24 cellular contexts compared by ENCODE assay signal in the genomic region with DNA sequence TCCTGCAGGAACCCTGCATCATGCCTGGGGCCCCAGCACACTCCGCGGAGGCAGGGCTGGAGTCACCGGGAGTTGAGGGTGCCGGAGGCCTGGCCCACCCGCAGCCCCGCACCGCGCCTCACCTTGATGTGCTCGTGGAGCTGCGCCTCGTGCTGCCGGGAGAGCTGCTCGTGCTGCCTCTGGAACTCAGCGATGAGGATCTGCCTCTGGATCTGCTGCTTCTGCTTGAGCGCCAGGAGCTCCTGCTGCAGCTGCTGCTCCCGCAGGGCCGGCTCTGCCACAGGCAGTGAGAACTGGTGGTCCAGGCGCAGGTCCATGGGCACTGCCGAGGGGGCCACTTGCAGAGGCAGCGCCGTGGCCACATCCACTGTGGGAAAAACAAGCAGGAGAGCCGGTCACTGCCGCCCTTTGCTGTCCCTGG.
A peak's percentile ranks its signal among the peaks of the same experiment; 100 is the strongest.
DNase-seq lines count a peak whose midpoint lies in the region; ATAC-seq and TF ChIP-seq lines count a peak whose summit lies in the region.
"Had no signal": no experiment of that assay in that cellular context is flagged by ENCODE, and none has a peak within 500 bp of the region (broad histone marks: within the 10 kb centered on the region; RNA-seq: fewer than 3 reads in every experiment).

No MANE protein-coding gene starts in this region.

- POLR2A ChIA-PET in T-cell (lab: Charles Lee): no interaction called here

- H3K4me3 ChIP-seq in right atrium auricular region (no peak overlapping the region), aorta (ENCODE audit: low read length in 2 of 2) (no peak overlapping the region)
- H3K4me3 ChIP-seq: body of pancreas, neural progenitor cell, prostate gland had no signal

- peaks cover 29% of the 10 kb centered on the region for H3K36me3 ChIP-seq in right atrium auricular region
- H3K36me3 ChIP-seq in aorta (ENCODE audit: control insufficient read depth in 1 of 2, insufficient read depth in 2 of 2, low read length in 1 of 2): peaks cover 0 to 1% of the 10 kb centered on the region in 2 donors

- H3K27me3 Mint-ChIP-seq in T-cell: no peaks in the 10 kb centered on the region
- H3K27me3 Mint-ChIP-seq: activated CD4-positive, alpha-beta T cell treated with anti-CD3 and anti-CD28 coated beads, Interleukin-2, amount 10 ng/mL, durations not matched to agents 24 days and 14 days had no signal

- H3K9me3 ChIP-seq in right atrium auricular region: peaks cover 0 to 6% of the 10 kb centered on the region in 2 donors
- no peaks in the 10 kb centered on the region for H3K9me3 ChIP-seq in aorta (ENCODE audit: control insufficient read depth, low read length)
- H3K9me3 ChIP-seq: body of pancreas, prostate gland had no signal

- DNase-seq in left ventricle myocardium superior: peak; percentile 24
- no peak for DNase-seq in right atrium auricular region (ENCODE audit: low spot score)
- DNase-seq in left lobe of liver (ENCODE audit: low spot score): peak; percentile 42
- peak; percentile 83 for DNase-seq in posterior vena cava (ENCODE audit: low spot score)
- DNase-seq in aorta: peak; percentile 40 to 49
- DNase-seq in stimulated activated naive CD4-positive, alpha-beta T cell (lab: John Stamatoyannopoulos, UW): no peak
- no peak for DNase-seq in NCI-H345 treated with DMSO at 0.1 percent for 48 hours (lab: John Stamatoyannopoulos, UW; ENCODE audit: unreplicated experiment)
- DNase-seq in T-cell: no peak
- DNase-seq: activated CD4-positive, alpha-beta T cell treated with anti-CD3 and anti-CD28 coated beads, Interleukin-2, amount 10 ng/mL, durations not matched to agents 24 days and 14 days; cerebellar nuclear complex; DND-41; H7; IMR-90; NCI-H1694; NCI-H524; Right ventricle myocardium superior; stimulated activated CD4-positive, alpha-beta T cell treated with anti-CD3 and anti-CD28 coated beads, Interleukin-1b, Interleukin-23, amount 100 ng/mL, for 48 hours; stimulated activated CD8-positive, alpha-beta memory T cell treated with anti-CD3 and anti-CD28 coated beads, Interleukin-4, amount 100 ng/mL, for 48 hours had no signal

- intact Hi-C loops in left ventricle myocardium superior (cut with micrococcal nuclease) (no loop called here), posterior vena cava (cut with DNase I) (no loop called here), aorta (cut with DNase I) (no loop called here)

- H3K27me3 ChIP-seq in right atrium auricular region (no peaks in the 10 kb centered on the region), aorta (ENCODE audit: control insufficient read depth in 1 of 2, insufficient read depth in 2 of 2, low read length in 1 of 2) (no peaks in the 10 kb centered on the region)
- H3K27me3 ChIP-seq: body of pancreas, neural progenitor cell had no signal

- ATAC-seq in left ventricle myocardium superior (no peak), left lobe of liver (no peak), aorta (ENCODE audit: low FRiP score) (no peak), T-cell (replicated peaks in 1 of 4) (no peak)
- ATAC-seq: body of pancreas had no signal

- WGBS in aorta, 2 donors: 96 to 98% methylated on average over 23 of the region's 23 CpGs

- CTCF ChIA-PET in T-cell (lab: Charles Lee): no interaction called here

- H3K36me3 Mint-ChIP-seq in T-cell: peaks cover 48% of the 10 kb centered on the region

- H3K4me1 ChIP-seq in right atrium auricular region (no peaks in the 10 kb centered on the region), aorta (ENCODE audit: control insufficient read depth in 1 of 2, insufficient read depth in 2 of 2, low read length in 2 of 2) (no peaks in the 10 kb centered on the region)
- H3K4me1 ChIP-seq: body of pancreas, prostate gland had no signal

- no peaks in the 10 kb centered on the region for H3K9me3 Mint-ChIP-seq in T-cell
- H3K9me3 Mint-ChIP-seq: activated CD4-positive, alpha-beta T cell treated with anti-CD3 and anti-CD28 coated beads, Interleukin-2, amount 10 ng/mL, durations not matched to agents 24 days and 14 days; neural progenitor cell; T-helper 2 cell treated with Interferon-gamma antibody and Interleukin-4, amounts not matched to agents 5 μg/mL and 100 μg/mL, for 36 hours had no signal

- H3K27ac Mint-ChIP-seq in T-cell: no peak overlapping the region
- H3K27ac Mint-ChIP-seq: activated CD4-positive, alpha-beta T cell treated with anti-CD3 and anti-CD28 coated beads, Interleukin-2, amount 10 ng/mL, durations not matched to agents 24 days and 14 days; activated T-helper 2 cell treated with anti-CD3 and anti-CD28 coated beads, Interferon-gamma antibody, Interleukin-2, Interleukin-4, amounts not matched to agents 10 μg/mL and 5 μg/mL and 100 μg/mL, durations not matched to agents 14 hours and 24 hours and 36 hours; T-helper 2 cell treated with Interferon-gamma antibody and Interleukin-4, amounts not matched to agents 5 μg/mL and 100 μg/mL, for 36 hours had no signal

- TF ChIP-seq CTCF in right atrium auricular region (IDR thresholded peaks at IDR 0.05): no peak

- H3K27ac ChIP-seq in right atrium auricular region (no peak overlapping the region), aorta (ENCODE audit: low read depth in 1 of 2, low read length in 2 of 2) (no peak overlapping the region)
- H3K27ac ChIP-seq: body of pancreas, C4-2B, neural progenitor cell, prostate gland had no signal

- peaks cover 4 to 5% (median 5%) of the 10 kb centered on the region in 3 donors for H3K4me1 Mint-ChIP-seq in T-cell
- H3K4me1 Mint-ChIP-seq: activated CD4-positive, alpha-beta T cell treated with anti-CD3 and anti-CD28 coated beads, Interleukin-2, amount 10 ng/mL, durations not matched to agents 24 days and 14 days had no signal

- H3K4me3 Mint-ChIP-seq in T-cell: no peak overlapping the region
- H3K4me3 Mint-ChIP-seq: activated CD4-positive, alpha-beta T cell treated with anti-CD3 and anti-CD28 coated beads, Interleukin-2, amount 10 ng/mL, durations not matched to agents 24 days and 14 days; neural progenitor cell; T-helper 2 cell treated with Interferon-gamma antibody and Interleukin-4, amounts not matched to agents 5 μg/mL and 100 μg/mL, for 36 hours had no signal

Comparison
In these comparisons a context has a peak if more than half of its experiments do, and no peak if none do; other contexts are left out.
1. DNase-seq: peak in left ventricle myocardium superior (single experiment), left lobe of liver (single experiment), posterior vena cava (single experiment) and aorta (2 of 2); none in right atrium auricular region (single experiment), stimulated activated naive CD4-positive, alpha-beta T cell (0 of 6), NCI-H345 treated with DMSO at 0.1 percent for 48 hours (single experiment) and T-cell (0 of 34).